ENCODE assay signal across 8 cellular contexts in the genomic region with DNA sequence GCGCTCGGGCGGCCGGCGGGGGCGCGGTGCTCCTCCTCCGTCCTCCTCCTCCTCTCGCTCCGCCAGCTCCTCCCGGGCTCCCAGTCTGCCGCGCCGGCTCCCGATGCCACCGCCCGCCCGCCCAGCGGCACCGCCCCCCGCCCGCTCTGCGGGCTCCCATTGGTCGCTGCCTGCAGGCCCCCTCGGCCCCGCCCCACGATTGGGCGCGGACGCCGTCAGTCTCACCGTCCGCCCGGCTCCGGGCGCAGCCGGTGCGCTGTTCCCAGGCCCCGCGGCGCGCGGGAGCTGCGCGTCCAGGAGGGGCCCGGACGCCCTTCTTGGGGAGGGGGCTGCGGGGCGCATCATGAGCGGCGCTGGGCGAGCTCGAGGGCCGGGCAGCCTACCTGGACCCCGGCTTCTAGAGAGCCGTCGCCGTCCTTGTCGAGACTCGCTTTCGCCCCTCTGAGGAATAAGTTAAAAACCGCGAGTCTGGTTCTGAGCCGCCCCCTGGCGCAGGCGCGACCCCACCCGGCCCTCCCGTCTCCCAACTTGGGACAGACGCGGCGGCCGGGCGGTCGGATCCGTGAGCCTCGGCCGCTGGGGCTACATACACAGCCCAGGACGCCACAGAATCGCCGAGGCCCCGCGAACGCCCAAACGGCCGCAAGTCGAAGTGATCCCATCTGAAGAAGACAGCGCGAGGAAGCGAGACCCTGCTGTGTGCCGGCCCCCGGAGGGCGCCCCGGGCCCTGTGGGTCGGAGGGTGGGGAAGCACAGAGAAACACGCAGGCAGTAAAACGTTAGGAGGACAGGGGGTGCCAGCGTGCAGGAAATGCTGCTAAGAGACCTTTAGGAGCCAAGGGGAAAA. TPM values are rescaled to one million over a fixed set of nuclear protein-coding genes. Genes with fewer than 3 reads are reported as not detected.
DNase-seq lines count a peak whose midpoint lies in the region; ATAC-seq, FAIRE-seq and TF ChIP-seq lines count a peak whose summit lies in the region.

A gene with protein sequence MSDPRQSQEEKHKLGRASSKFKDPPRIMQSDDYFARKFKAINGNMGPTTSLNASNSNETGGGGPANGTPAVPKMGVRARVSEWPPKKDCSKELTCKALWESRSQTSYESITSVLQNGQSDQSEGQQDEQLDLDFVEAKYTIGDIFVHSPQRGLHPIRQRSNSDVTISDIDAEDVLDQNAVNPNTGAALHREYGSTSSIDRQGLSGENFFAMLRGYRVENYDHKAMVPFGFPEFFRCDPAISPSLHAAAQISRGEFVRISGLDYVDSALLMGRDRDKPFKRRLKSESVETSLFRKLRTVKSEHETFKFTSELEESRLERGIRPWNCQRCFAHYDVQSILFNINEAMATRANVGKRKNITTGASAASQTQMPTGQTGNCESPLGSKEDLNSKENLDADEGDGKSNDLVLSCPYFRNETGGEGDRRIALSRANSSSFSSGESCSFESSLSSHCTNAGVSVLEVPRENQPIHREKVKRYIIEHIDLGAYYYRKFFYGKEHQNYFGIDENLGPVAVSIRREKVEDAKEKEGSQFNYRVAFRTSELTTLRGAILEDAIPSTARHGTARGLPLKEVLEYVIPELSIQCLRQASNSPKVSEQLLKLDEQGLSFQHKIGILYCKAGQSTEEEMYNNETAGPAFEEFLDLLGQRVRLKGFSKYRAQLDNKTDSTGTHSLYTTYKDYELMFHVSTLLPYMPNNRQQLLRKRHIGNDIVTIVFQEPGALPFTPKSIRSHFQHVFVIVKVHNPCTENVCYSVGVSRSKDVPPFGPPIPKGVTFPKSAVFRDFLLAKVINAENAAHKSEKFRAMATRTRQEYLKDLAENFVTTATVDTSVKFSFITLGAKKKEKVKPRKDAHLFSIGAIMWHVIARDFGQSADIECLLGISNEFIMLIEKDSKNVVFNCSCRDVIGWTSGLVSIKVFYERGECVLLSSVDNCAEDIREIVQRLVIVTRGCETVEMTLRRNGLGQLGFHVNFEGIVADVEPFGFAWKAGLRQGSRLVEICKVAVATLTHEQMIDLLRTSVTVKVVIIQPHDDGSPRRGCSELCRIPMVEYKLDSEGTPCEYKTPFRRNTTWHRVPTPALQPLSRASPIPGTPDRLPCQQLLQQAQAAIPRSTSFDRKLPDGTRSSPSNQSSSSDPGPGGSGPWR (N-terminal part only) (minus strand): TSS at position 87 of the 847 bp plus-strand sequence. CDS start 114,794 bp downstream, outside the sequence.

- no peaks in the 10 kb centered on the region for H3K27me3 ChIP-seq in dorsolateral prefrontal cortex

- TF ChIP-seq CTCF in dorsolateral prefrontal cortex (IDR thresholded peaks at IDR 0.05 in 54 of 56, conservative IDR thresholded peaks at IDR 0.05 in 2 of 56; ENCODE audit: low read depth in 1 of 56, partially characterized antibody in 56 of 56) (peak in 53 of 56 donors; percentile 31 to 77 (median 53)), lower leg skin (IDR thresholded peaks at IDR 0.05) (no peak)

- DNase-seq in AG20443 (ENCODE audit: low spot score): peak; percentile 100
- peak; percentile 99 for DNase-seq in GM19239 (ENCODE audit: insufficient read length, low spot score)
- peak; percentile 88 for DNase-seq in NCI-H510A (lab: John Stamatoyannopoulos, UW)
- DNase-seq in activated CD4-positive, alpha-beta T cell treated with anti-CD3 and anti-CD28 coated beads, Interleukin-2, amount 50 U/mL, for 4 hours: peak; percentile 76 to 82
- DNase-seq in dorsolateral prefrontal cortex: peak; percentile 82 to 98 (median 93)
- DNase-seq in lower leg skin (ENCODE audit: low spot score in 2 of 2): peak; percentile 91 to 98
- peak; percentile 89 for DNase-seq in stimulated activated CD4-positive, alpha-beta T cell treated with anti-CD3 and anti-CD28 coated beads, Interleukin-4, amount 100 ng/mL, for 24 hours

- H3K4me3 ChIP-seq in dorsolateral prefrontal cortex (peak within 1 kb of the TSS; percentile 53 to 92 (median 85)), lower leg skin (ENCODE audit: low read depth, poor library complexity, severe bottlenecking) (peak within 1 kb of the TSS; percentile 62)

- TF ChIP-seq POLR2A in lower leg skin (IDR thresholded peaks at IDR 0.05): no peak

- intact Hi-C loops in dorsolateral prefrontal cortex (cut with DNase I): loop anchor here (2.0 to 10.0 kb wide), 8 partner anchors 175 to 763 kb away; a partner anchor contains a TSS
- intact Hi-C loops in lower leg skin (cut with DNase I; ENCODE audit: low total_unique reads): loop anchor here (5.0 kb wide), 1 partner anchor 612 kb away; no protein-coding TSS in a partner anchor

- peak within 1 kb of the TSS; percentile 46 to 99 (median 94) for H3K27ac ChIP-seq in dorsolateral prefrontal cortex

- peak; percentile 95 for ATAC-seq in HG03439 (IDR thresholded peaks at IDR 0.05; ENCODE audit: unreplicated experiment)

- 0 to 1% methylated on average over 29 to 53 of the region's 98 CpGs for WGBS in lower leg skin, 2 donors

- FAIRE-seq in GM19239 (lab: Jason Lieb, UNC): peak; percentile 61

RNA-seq across cellular contexts. Expression of the gene that starts here (rescaled TPM):
- total RNA-seq in dorsolateral prefrontal cortex: 10 to 100 TPM; 24.3 to 66.4 (median 47.9) TPM
- 10 to 100 TPM in 3 of 4 donors, 1 to 10 TPM in 1; 8.9 to 22.6 (median 16.6) TPM for total RNA-seq in lower leg skin

Comparison
In these comparisons a context has a peak if more than half of its experiments do, and no peak if none do; other contexts are left out.
1. Peak in every context shown above with its lines: DNase-seq, ATAC-seq, H3K4me3 ChIP-seq and H3K27ac ChIP-seq.
2. CTCF ChIP-seq: peak in dorsolateral prefrontal cortex (53 of 56); none in lower leg skin (0 of 3).